ENCODE assay signal across 8 cellular contexts in genomic region chr11:64803846-64804345, GRCh38. TPM values are rescaled to one million over a fixed set of nuclear protein-coding genes. Genes with fewer than 3 reads are reported as not detected.
A peak's percentile ranks its signal among the peaks of the same experiment; 100 is the strongest.
DNase-seq lines count a peak whose midpoint lies in the region; ATAC-seq, FAIRE-seq and TF ChIP-seq lines count a peak whose summit lies in the region.

No MANE protein-coding gene starts in this region.

- TF ChIP-seq CTCF in fibroblast of pulmonary artery (IDR thresholded peaks at IDR 0.05; ENCODE audit: low read length, missing control alignments): no peak
- no peak for TF ChIP-seq CTCF in pancreas (IDR thresholded peaks at IDR 0.05)
- no peak for TF ChIP-seq CTCF in GM13977 (IDR thresholded peaks at IDR 0.05; ENCODE audit: extremely low read depth, insufficient read depth, missing control alignments)

- intact Hi-C loops in pancreas (cut with DNase I): no loop called here

- peak overlapping the region; percentile 96 for H3K9ac ChIP-seq in ES-I3 (ENCODE audit: low read depth, low read length)

- H3K27me3 ChIP-seq in SJSA1 (replicated peaks) (no peaks in the 10 kb centered on the region), pancreas (no peaks in the 10 kb centered on the region)

- peak; percentile 2 to 6 (median 4) for ATAC-seq in pancreas

- H3K4me3 ChIP-seq in SJSA1: peak overlapping the region; percentile 49
- peak overlapping the region; percentile 76 for H3K4me3 ChIP-seq in fibroblast of pulmonary artery (replicated peaks; ENCODE audit: low read depth, low read length)
- H3K4me3 ChIP-seq in pancreas: peak overlapping the region; percentile 8 to 68 (median 52)

- FAIRE-seq in pancreas (lab: Jason Lieb, UNC): no peak

- H3K27ac ChIP-seq in SJSA1: no peak overlapping the region; the same call in 1 of the 2 replicates
- peak overlapping the region; percentile 39 to 60 (median 45) for H3K27ac ChIP-seq in pancreas

- H3K9me3 ChIP-seq in ES-I3 (ENCODE audit: control insufficient read depth, insufficient read depth, low read length): no peaks in the 10 kb centered on the region
- H3K9me3 ChIP-seq in SJSA1 (replicated peaks): 0 out of 2 replicates have a peak, but pooled peaks cover 3% of the 10 kb centered on the region
- H3K9me3 ChIP-seq in pancreas: no peaks in the 10 kb centered on the region

- WGBS in pancreas, 2 donors: 40 to 45% methylated on average over 15 of the region's 15 CpGs

- H3K4me1 ChIP-seq in ES-I3 (ENCODE audit: insufficient read depth, low read length): peaks cover 9% of the 10 kb centered on the region; the same call in 1 of the 2 replicates
- H3K4me1 ChIP-seq in SJSA1 (replicated peaks): peaks cover 27% of the 10 kb centered on the region
- H3K4me1 ChIP-seq in pancreas: peaks cover 6 to 13% (median 7%) of the 10 kb centered on the region in 3 donors

- H3K36me3 ChIP-seq in ES-I3 (ENCODE audit: insufficient read depth, low read length) (peaks cover 4% of the 10 kb centered on the region; the same call in 1 of the 2 replicates), SJSA1 (peaks cover 67% of the 10 kb centered on the region), pancreas (peaks cover 0 to 3% (median 3%) of the 10 kb centered on the region in 3 donors)

- DNase-seq in SJSA1 (ENCODE audit: low read depth in 1 of 2, low spot score in 2 of 2) (no peak), fibroblast of pulmonary artery (ENCODE audit: low read depth) (no peak), pancreas (peak in 1 of 6 donors; percentile 54), COLO668 (lab: John Stamatoyannopoulos, UW; ENCODE audit: unreplicated experiment) (no peak), NCI-H1417 treated with DMSO at 0.1 percent for 48 hours (lab: John Stamatoyannopoulos, UW) (no peak), epidermal melanocyte (ENCODE audit: insufficient read length, low spot score) (no peak), GM13977 (ENCODE audit: low spot score) (no peak)

- in situ Hi-C loops in GM13977 (cut with MboI; ENCODE audit: low pct_unique_long_range_greater_than_20kb, low sequenced_read_pairs, unreplicated experiment): no loop called here

RNA-seq across cellular contexts. Expression of gene MAP4K2, which starts 0.9 kb away (rescaled TPM):
- total RNA-seq in SJSA1 (2014; rRNA removed; shearing (Covaris generic)): 19.2 and 22.9 TPM in 2 replicates
- total RNA-seq in pancreas: 1 to 10 TPM; 6.1 to 8.6 (median 7.0) TPM
- polyA plus RNA-seq in pancreas: 10 to 100 TPM; 19.5 to 24.0 TPM

RNA-seq across cellular contexts. Expression of gene MEN1, which starts 6.5 kb away (rescaled TPM):
- 13.8 and 22.0 TPM in 2 replicates for total RNA-seq in SJSA1 (2014; rRNA removed; shearing (Covaris generic))
- 10 to 100 TPM in 5 of 6 donors, 1 to 10 TPM in 1; 8.7 to 21.2 (median 12.6) TPM for total RNA-seq in pancreas
- polyA plus RNA-seq in pancreas: 10 to 100 TPM; 22.8 to 25.3 TPM

RNA-seq across cellular contexts. Expression of gene SF1, which starts 25.6 kb away (rescaled TPM):
- total RNA-seq in SJSA1 (2014; rRNA removed; shearing (Covaris generic)): 154 and 170 TPM in 2 replicates
- 100 to 1,000 TPM in 5 of 6 donors, 10 to 100 TPM in 1; 99.8 to 153 (median 124) TPM for total RNA-seq in pancreas
- 100 to 1,000 TPM; 140 to 181 TPM for polyA plus RNA-seq in pancreas

RNA-seq across cellular contexts. Expression of gene CDC42BPG, which starts 40.6 kb away (rescaled TPM):
- 0.03 TPM in 1 of 2 replicates, not detected in the other for total RNA-seq in SJSA1 (2014; rRNA removed; shearing (Covaris generic))
- total RNA-seq in pancreas: 10 to 100 TPM in 5 of 6 donors, 1 to 10 TPM in 1; 9.7 to 16.8 (median 12.7) TPM
- polyA plus RNA-seq in pancreas: 10 to 100 TPM; 11.6 to 23.8 TPM

RNA-seq across cellular contexts. Expression of gene PYGM, which starts 44.1 kb away (rescaled TPM):
- 0.45 TPM in 1 of 2 replicates, not detected in the other for total RNA-seq in SJSA1 (2014; rRNA removed; shearing (Covaris generic))
- under 1 TPM; 0.19 to 0.55 (median 0.42) TPM for total RNA-seq in pancreas
- 1 to 10 TPM; 1.2 to 1.3 TPM for polyA plus RNA-seq in pancreas
